In genomic region chr2:159035790-159036411, GRCh38 we compare ENCODE assay signal across 9 cellular contexts.
A peak's percentile ranks its signal among the peaks of the same experiment; 100 is the strongest.
DNase-seq lines count a peak whose midpoint lies in the region; ATAC-seq and TF ChIP-seq lines count a peak whose summit lies in the region.
"Had no signal": no experiment of that assay in that cellular context is flagged by ENCODE, and none has a peak within 500 bp of the region (broad histone marks: within the 10 kb centered on the region; RNA-seq: fewer than 3 reads in every experiment).

No MANE protein-coding gene starts in this region.

- peak; percentile 65 for ATAC-seq in memory B cell (ENCODE audit: low read depth)

- H3K27me3 Mint-ChIP-seq in memory B cell = peaks cover 3% of the 10 kb centered on the region

- no peaks in the 10 kb centered on the region for H3K36me3 Mint-ChIP-seq in memory B cell
- H3K36me3 Mint-ChIP-seq: CD4-positive, CD25-positive, alpha-beta regulatory T cell had no signal

- DNase-seq in NOMO-1 treated with DMSO at 0.1 percent for 48 hours (lab: John Stamatoyannopoulos, UW; ENCODE audit: unreplicated experiment) (peak; percentile 2), NOMO-1 (lab: John Stamatoyannopoulos, UW; ENCODE audit: unreplicated experiment in 2 of 2) (no peak), NCI-H2196 treated with DMSO at 0.1 percent for 48 hours (lab: John Stamatoyannopoulos, UW; ENCODE audit: unreplicated experiment) (peak; percentile 88), memory B cell (ENCODE audit: low spot score in 2 of 2) (no peak), germinal center (ENCODE audit: low spot score) (no peak), SKM-1 (lab: John Stamatoyannopoulos, UW; ENCODE audit: unreplicated experiment) (no peak), GM20000 (ENCODE audit: low spot score) (no peak)
- DNase-seq in central memory CD4-positive, alpha-beta T cell = peak; percentile 8

- H3K4me1 Mint-ChIP-seq in memory B cell = peaks cover 4% of the 10 kb centered on the region
- H3K4me1 Mint-ChIP-seq: CD4-positive, CD25-positive, alpha-beta regulatory T cell had no signal

- H3K4me3 Mint-ChIP-seq in memory B cell = no peak overlapping the region
- H3K4me3 Mint-ChIP-seq: CD4-positive, CD25-positive, alpha-beta regulatory T cell had no signal

- no peak overlapping the region for H3K27ac Mint-ChIP-seq in memory B cell
- H3K27ac Mint-ChIP-seq: CD4-positive, CD25-positive, alpha-beta regulatory T cell had no signal

- no peak for TF ChIP-seq CTCF in GM20000 (IDR thresholded peaks at IDR 0.05; ENCODE audit: extremely low read depth, missing control alignments)

- peaks cover 5% of the 10 kb centered on the region for H3K9me3 Mint-ChIP-seq in memory B cell

Comparison
In these comparisons a context has a peak if more than half of its experiments do, and no peak if none do; other contexts are left out.
1. DNase-seq: peak in NOMO-1 treated with DMSO at 0.1 percent for 48 hours (single experiment), NCI-H2196 treated with DMSO at 0.1 percent for 48 hours (single experiment) and central memory CD4-positive, alpha-beta T cell (single experiment); none in NOMO-1 (0 of 2), memory B cell (0 of 2), germinal center (single experiment), SKM-1 (single experiment) and GM20000 (single experiment).